10 cellular contexts compared by ENCODE assay signal in the genomic region with DNA sequence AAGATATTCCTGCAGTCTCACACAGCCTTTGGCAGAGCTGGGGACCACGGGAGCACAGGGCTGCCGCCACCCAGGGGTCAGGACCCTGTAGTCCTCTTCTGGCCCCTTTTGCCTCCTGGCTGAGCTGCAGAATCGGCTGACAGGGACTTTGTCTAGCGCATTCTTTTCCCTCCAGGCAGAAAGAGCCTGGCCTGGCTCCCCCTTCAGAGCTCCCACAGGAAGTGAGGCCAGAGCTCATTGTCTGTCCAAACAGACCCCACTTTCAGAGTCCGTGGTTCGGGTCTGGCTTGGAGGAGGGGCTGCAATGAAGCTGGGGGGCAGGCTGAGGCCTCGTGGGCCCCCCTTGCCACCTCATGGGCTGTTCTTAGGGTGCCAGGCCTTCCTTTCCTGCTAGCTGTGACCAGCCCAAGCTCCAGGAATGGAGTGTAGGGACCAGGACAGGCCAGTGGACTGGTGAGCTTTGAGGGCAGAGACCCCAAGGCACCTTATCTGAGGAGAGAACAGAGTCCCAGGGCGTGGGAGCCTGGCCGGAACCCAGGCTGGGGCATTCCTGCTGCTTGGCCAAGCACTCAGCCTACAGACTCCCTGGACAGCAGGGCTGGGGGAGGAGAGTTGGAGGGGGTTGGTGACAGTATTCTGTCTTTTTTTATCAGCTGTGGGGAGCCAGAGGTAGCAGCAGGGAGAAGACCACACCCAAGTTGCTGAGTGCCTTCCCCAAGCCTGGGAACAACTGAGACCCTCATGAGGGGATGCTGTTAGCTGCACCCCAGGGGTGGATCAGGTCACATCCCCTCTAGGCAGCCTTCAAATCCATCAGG. TPM values are rescaled to one million over a fixed set of nuclear protein-coding genes. Genes with fewer than 3 reads are reported as not detected.
DNase-seq lines count a peak whose midpoint lies in the region; ATAC-seq and TF ChIP-seq lines count a peak whose summit lies in the region.
"Had no signal": no experiment of that assay in that cellular context is flagged by ENCODE, and none has a peak within 500 bp of the region (broad histone marks: within the 10 kb centered on the region; RNA-seq: fewer than 3 reads in every experiment).

No MANE protein-coding gene starts in this region.

- no peak for TF ChIP-seq CTCF in A673 (conservative IDR thresholded peaks at IDR 0.05; ENCODE audit: low read depth, low read length)
- no peak for TF ChIP-seq CTCF in fibroblast of the aortic adventitia (IDR thresholded peaks at IDR 0.05; ENCODE audit: insufficient read depth, low read length)
- no peak for TF ChIP-seq CTCF in neural cell (IDR thresholded peaks at IDR 0.05; ENCODE audit: poor library complexity, severe bottlenecking)

- peak overlapping the region; percentile 66 for H2AFZ ChIP-seq in neural cell (ENCODE audit: low read depth, low read length)

- intact Hi-C loops in A673 (cut with micrococcal nuclease; ENCODE audit: unreplicated experiment) = no loop called here

- no peaks in the 10 kb centered on the region for H3K27me3 ChIP-seq in A673 (replicated peaks; ENCODE audit: insufficient read depth, low read depth, low read length, poor library complexity)
- no peaks in the 10 kb centered on the region for H3K27me3 ChIP-seq in neural cell (ENCODE audit: insufficient read depth, low read depth, low read length)

- H3K27ac ChIP-seq in A673 (ENCODE audit: low read depth, low read length, poor library complexity, severe bottlenecking) (peak overlapping the region; percentile 82), neural cell (ENCODE audit: low read length) (peak overlapping the region; percentile 70)

- H3K4me1 ChIP-seq in A673 (ENCODE audit: insufficient read depth, low read length, poor library complexity, severe bottlenecking) = peaks cover 27% of the 10 kb centered on the region

- DNase-seq in A673 (ENCODE audit: low spot score) (no peak), NCI-H69 (lab: John Stamatoyannopoulos, UW) (peak; percentile 82), fibroblast of the aortic adventitia (ENCODE audit: low read depth) (peak; percentile 16), DMS114 treated with DMSO at 0.1 percent for 48 hours (lab: John Stamatoyannopoulos, UW; ENCODE audit: unreplicated experiment) (no peak), NCI-H2171 treated with DMSO at 0.1 percent for 48 hours (lab: John Stamatoyannopoulos, UW) (no peak)

- POLR2A ChIA-PET in A673 (lab: Charles Lee; ENCODE audit: low non-redundant PET) = no interaction called here

- no peaks in the 10 kb centered on the region for H3F3A ChIP-seq in neural cell (ENCODE audit: insufficient read depth, low read length, poor library complexity, severe bottlenecking)

- H3K4me3 ChIP-seq in A673 (ENCODE audit: low read depth, low read length, poor library complexity, severe bottlenecking) (peak overlapping the region; percentile 29), fibroblast of the aortic adventitia (ENCODE audit: low read depth, low read length) (no peak overlapping the region), neural cell (ENCODE audit: low read length) (peak overlapping the region; percentile 75)

- no peaks in the 10 kb centered on the region for H4K20me1 ChIP-seq in neural cell (ENCODE audit: insufficient read depth)

- no peak for TF ChIP-seq RAD21 in neural cell (conservative IDR thresholded peaks at IDR 0.05)

- ATAC-seq in HG03354 (IDR thresholded peaks at IDR 0.05; ENCODE audit: poor library complexity, severe bottlenecking, unreplicated experiment) = no peak
- no peak for ATAC-seq in HG03139 (IDR thresholded peaks at IDR 0.05; ENCODE audit: unreplicated experiment)
- ATAC-seq: CD8-positive, alpha-beta T cell had no signal

- H3K79me2 ChIP-seq in neural cell (replicated peaks; ENCODE audit: insufficient read depth, low read length) = peaks cover 66% of the 10 kb centered on the region

- H3K9me3 ChIP-seq in A673 (ENCODE audit: low read depth, low read length, poor library complexity, severe bottlenecking) (no peaks in the 10 kb centered on the region), neural cell (ENCODE audit: low read length) (no peaks in the 10 kb centered on the region)

- peak overlapping the region; percentile 97 for H3K4me2 ChIP-seq in neural cell (ENCODE audit: low read length)

- CTCF ChIA-PET in A673 (lab: Charles Lee) = interaction anchor here (0.8 kb wide), 1 partner anchor 23 kb away, joined by 3 read pairs; no protein-coding TSS in a partner anchor

- H3K36me3 ChIP-seq in A673 (ENCODE audit: insufficient read depth, low read length, poor library complexity, severe bottlenecking) (peaks cover under 1% of the 10 kb centered on the region), neural cell (ENCODE audit: insufficient read depth, low read length) (peaks cover 12% of the 10 kb centered on the region)

- H3K9ac ChIP-seq in neural cell (ENCODE audit: low read length) = peak overlapping the region; percentile 76

- no peaks in the 10 kb centered on the region for H3K9me2 ChIP-seq in neural cell (ENCODE audit: insufficient read depth, low read length)

- BruUV-seq in A673 (replicated peaks; lab: Mats Ljungman, UMichigan) = no TSS peak

- TF ChIP-seq EP300 in neural cell (conservative IDR thresholded peaks at IDR 0.05; ENCODE audit: poor library complexity, severe bottlenecking) = no peak

TF ChIP-seq in neural cell, 6 proteins besides CTCF, POLR2A, EP300 and RAD21:
- TF ChIP-seq REST (IDR thresholded peaks at IDR 0.05; ENCODE audit: borderline replicate concordance) = peak; percentile 49
- no peak for TF ChIP-seq SMC3 (conservative IDR thresholded peaks at IDR 0.05; ENCODE audit: poor library complexity)
- TF ChIP-seq POLR2AphosphoS5 (IDR thresholded peaks at IDR 0.05) = peak; percentile 10
- TF ChIP-seq MXI1 (conservative IDR thresholded peaks at IDR 0.05; ENCODE audit: poor library complexity, severe bottlenecking) = no peak
- peak; percentile 3 for TF ChIP-seq TAF1 (IDR thresholded peaks at IDR 0.05; ENCODE audit: low read depth)
TF ChIP-seq in neural cell: peak in this region for 3.

RNA-seq across cellular contexts. Expression of gene CELSR2, which starts 4.7 kb away (rescaled TPM):
- 30.2 and 32.6 TPM in 2 replicates for total RNA-seq in A673 (2021)
- total RNA-seq in fibroblast of the aortic adventitia (ENCODE audit: low replicate concordance) = 0.36 and 0.90 TPM in 2 replicates
- 7.9 and 9.5 TPM in 2 replicates for polyA plus RNA-seq in neural cell
- polyA minus RNA-seq in neural cell = 54.3 and 59.2 TPM in 2 replicates

RNA-seq across cellular contexts. Expression of gene PSRC1, which starts 28.9 kb away (rescaled TPM):
- total RNA-seq in A673 (2021) (75.0 and 85.2 TPM in 2 replicates), fibroblast of the aortic adventitia (ENCODE audit: low replicate concordance) (10.0 and 19.0 TPM in 2 replicates)
- polyA plus RNA-seq in neural cell = 5.4 and 7.9 TPM in 2 replicates
- polyA minus RNA-seq in neural cell = 3.0 and 3.4 TPM in 2 replicates
- total RNA-seq: CD8-positive, alpha-beta T cell had no signal

RNA-seq across cellular contexts. Expression of gene SARS1, which starts 40.3 kb away (rescaled TPM):
- total RNA-seq in A673 (2021) (259 and 320 TPM in 2 replicates), fibroblast of the aortic adventitia (ENCODE audit: low replicate concordance) (321 and 576 TPM in 2 replicates)
- polyA plus RNA-seq in neural cell = 274 and 281 TPM in 2 replicates
- polyA minus RNA-seq in neural cell = 188 and 201 TPM in 2 replicates

RNA-seq across cellular contexts. Expression of gene MYBPHL, which starts 52.8 kb away (rescaled TPM):
- not detected in 2 replicates for total RNA-seq in A673 (2021)
- total RNA-seq in fibroblast of the aortic adventitia (ENCODE audit: low replicate concordance) = not detected in 2 replicates
- polyA plus RNA-seq in neural cell = 0.78 and 1.6 TPM in 2 replicates
- 0.73 and 0.93 TPM in 2 replicates for polyA minus RNA-seq in neural cell
- total RNA-seq: CD8-positive, alpha-beta T cell; fibroblast of villous mesenchyme had no signal

Comparison
In these comparisons a context has a peak if more than half of its experiments do, and no peak if none do; other contexts are left out.
1. DNase-seq: peak in NCI-H69 (single experiment) and fibroblast of the aortic adventitia (single experiment); none in A673 (single experiment), DMS114 treated with DMSO at 0.1 percent for 48 hours (single experiment) and NCI-H2171 treated with DMSO at 0.1 percent for 48 hours (single experiment).
2. RNA of gene CELSR2, which starts 4.7 kb away (total RNA-seq): 30.2 to 32.6 TPM in A673; 0.36 to 0.90 TPM in fibroblast of the aortic adventitia; every median in the first group is over 10 times any median in the second.